ENCODE assay signal across 8 cellular contexts in the genomic region with DNA sequence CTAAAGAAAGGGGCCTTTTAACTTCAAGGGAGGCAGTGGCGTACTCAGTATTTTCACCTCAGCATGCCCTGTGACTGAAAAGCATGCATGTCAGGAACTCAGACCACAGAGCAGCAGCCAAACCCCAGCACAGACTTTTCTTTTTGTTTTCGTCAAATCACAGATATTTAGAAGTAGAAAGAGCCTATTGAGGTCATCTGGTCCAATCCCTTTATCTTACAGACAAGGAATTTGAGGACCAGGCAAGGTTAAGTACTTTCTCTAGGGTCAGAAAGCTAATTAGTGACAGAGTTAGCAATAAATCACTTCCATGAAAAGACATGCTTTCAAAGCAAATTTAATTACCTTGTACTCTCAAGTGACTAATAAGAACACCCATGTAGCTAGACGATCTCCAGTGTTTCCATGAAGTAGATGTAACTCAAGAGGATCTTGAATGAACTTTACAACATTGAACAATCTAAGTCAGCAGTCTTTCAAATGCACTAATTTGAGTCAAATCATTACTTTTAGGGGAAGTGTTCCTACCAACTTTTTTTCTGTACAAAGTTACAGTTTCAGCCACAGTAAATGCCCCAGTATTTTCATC. TPM values are rescaled to one million over a fixed set of nuclear protein-coding genes. Genes with fewer than 3 reads are reported as not detected.
DNase-seq lines count a peak whose midpoint lies in the region; ATAC-seq and FAIRE-seq lines count a peak whose summit lies in the region.

No MANE protein-coding gene starts in this region.

- H3K79me1 ChIP-seq in mesendoderm (ENCODE audit: low read length): no peaks in the 10 kb centered on the region

- no peaks in the 10 kb centered on the region for H3K9me3 ChIP-seq in CD4-positive, alpha-beta memory T cell (ENCODE audit: control insufficient read depth in 1 of 2, low read length in 2 of 2)

- ATAC-seq in GM18520 (IDR thresholded peaks at IDR 0.05; ENCODE audit: unreplicated experiment) (peak; percentile 94), GM21825 (IDR thresholded peaks at IDR 0.05; ENCODE audit: unreplicated experiment) (peak; percentile 98)

- H3K4me1 ChIP-seq in mesendoderm (ENCODE audit: control insufficient read depth, low read depth, low read length): no peaks in the 10 kb centered on the region
- no peaks in the 10 kb centered on the region for H3K4me1 ChIP-seq in CD4-positive, alpha-beta memory T cell (ENCODE audit: insufficient read depth, low read length)

- no peak overlapping the region for H3K23ac ChIP-seq in mesendoderm (ENCODE audit: low read length)

- no peak for FAIRE-seq in RCC 7860 (lab: Jason Lieb, UNC)

- POLR2A ChIA-PET in CD4-positive, alpha-beta memory T cell (lab: Charles Lee; ENCODE audit: partially characterized antibody): no interaction called here

- no peaks in the 10 kb centered on the region for H3K36me3 ChIP-seq in mesendoderm (ENCODE audit: control insufficient read depth, insufficient read depth, low read length)
- H3K36me3 ChIP-seq in CD4-positive, alpha-beta memory T cell (ENCODE audit: insufficient read depth, low read length): no peaks in the 10 kb centered on the region

- H3K9ac ChIP-seq in mesendoderm (ENCODE audit: low read length): no peak overlapping the region

- no peaks in the 10 kb centered on the region for H3K9me3 Mint-ChIP-seq in CD4-positive, alpha-beta memory T cell

- no peaks in the 10 kb centered on the region for H3K79me2 ChIP-seq in mesendoderm (ENCODE audit: control insufficient read depth, insufficient read depth, low read length)

- no peak overlapping the region for H3K56ac ChIP-seq in mesendoderm (ENCODE audit: low read length)

- WGBS in mesendoderm (ENCODE audit: extremely low coverage, insufficient coverage, low lambda C conversion rate): no CpG with 5 or more reads among the region's 3 CpGs

- H4K8ac ChIP-seq in mesendoderm (ENCODE audit: low read depth, low read length): no peak overlapping the region

- DNase-seq in NCI-H1417 (lab: John Stamatoyannopoulos, UW) (peak in 2 of 3 experiments; percentile 12 to 83), mesendoderm (peak; percentile 7), RCC 7860 (ENCODE audit: low spot score) (no peak), GOT3 (lab: John Stamatoyannopoulos, UW) (no peak), NCI-H524 treated with DMSO at 0.1 percent for 48 hours (lab: John Stamatoyannopoulos, UW) (no peak)
- no peak for DNase-seq in CD4-positive, alpha-beta memory T cell

- H3K27me3 ChIP-seq in mesendoderm (ENCODE audit: insufficient read depth, low read length, poor library complexity): no peaks in the 10 kb centered on the region
- H3K27me3 ChIP-seq in CD4-positive, alpha-beta memory T cell (ENCODE audit: insufficient read depth, low read length): no peaks in the 10 kb centered on the region

- intact Hi-C loops in CD4-positive, alpha-beta memory T cell (cut with micrococcal nuclease): no loop called here

- no peak overlapping the region for H4K5ac ChIP-seq in mesendoderm (ENCODE audit: low read length)

- no peak overlapping the region for H3K18ac ChIP-seq in mesendoderm (ENCODE audit: low read length)

- no peak overlapping the region for H2BK15ac ChIP-seq in mesendoderm (replicated peaks; ENCODE audit: low read depth)

- no peak overlapping the region for H3K4me2 ChIP-seq in mesendoderm (ENCODE audit: low read length)

- CTCF ChIA-PET in CD4-positive, alpha-beta memory T cell (lab: Charles Lee; ENCODE audit: partially characterized antibody): no interaction called here

- no peak overlapping the region for H2AK5ac ChIP-seq in mesendoderm (ENCODE audit: low read length)

- H3K36me3 Mint-ChIP-seq in CD4-positive, alpha-beta memory T cell: no peaks in the 10 kb centered on the region

- H3K27ac Mint-ChIP-seq in CD4-positive, alpha-beta memory T cell: no peak overlapping the region

- no peak overlapping the region for H2BK120ac ChIP-seq in mesendoderm (ENCODE audit: low read depth, low read length)

- H3K4me3 Mint-ChIP-seq in CD4-positive, alpha-beta memory T cell: peak overlapping the region in 1 of 8 donors; percentile 34

- H3K4me3 ChIP-seq in mesendoderm (ENCODE audit: low read length): no peak overlapping the region
- no peak overlapping the region for H3K4me3 ChIP-seq in CD4-positive, alpha-beta memory T cell (ENCODE audit: low read length in 2 of 2)

- peaks cover 4 to 8% of the 10 kb centered on the region in 2 donors for H3K27me3 Mint-ChIP-seq in CD4-positive, alpha-beta memory T cell

- H2BK5ac ChIP-seq in mesendoderm (ENCODE audit: low read length): no peak overlapping the region

- H3K4me1 Mint-ChIP-seq in CD4-positive, alpha-beta memory T cell: peaks cover 0 to 4% (median under 1%) of the 10 kb centered on the region in 4 donors

- no peak overlapping the region for H3K4ac ChIP-seq in mesendoderm (ENCODE audit: low read depth, low read length)

- H3K27ac ChIP-seq in mesendoderm (ENCODE audit: low read depth, low read length): no peak overlapping the region
- H3K27ac ChIP-seq in CD4-positive, alpha-beta memory T cell (ENCODE audit: low read depth, low read length): no peak overlapping the region

RNA-seq across cellular contexts. Expression of a gene that starts 35.9 kb away (rescaled TPM):
- 0.58 TPM for polyA plus RNA-seq in mesendoderm (2013, experiment 1 of 2)
- 0.48 TPM for polyA plus RNA-seq in mesendoderm (2013, experiment 2 of 2)
- total RNA-seq in CD4-positive, alpha-beta memory T cell: not detected
- polyA plus RNA-seq in CD4-positive, alpha-beta memory T cell: not detected

Comparison
In these comparisons a context has a peak if more than half of its experiments do, and no peak if none do; other contexts are left out.
1. DNase-seq: peak in NCI-H1417 (2 of 3) and mesendoderm (single experiment); none in CD4-positive, alpha-beta memory T cell (0 of 5), RCC 7860 (single experiment), GOT3 (single experiment) and NCI-H524 treated with DMSO at 0.1 percent for 48 hours (single experiment).